In genomic region chr2:241223211-241224067, GRCh38 we compare ENCODE assay signal across 12 cellular contexts. TPM values are rescaled to one million over a fixed set of nuclear protein-coding genes. Genes with fewer than 3 reads are reported as not detected.
A peak's percentile ranks its signal among the peaks of the same experiment; 100 is the strongest.
DNase-seq lines count a peak whose midpoint lies in the region; TF ChIP-seq lines count a peak whose summit lies in the region.
"Had no signal": no experiment of that assay in that cellular context is flagged by ENCODE, and none has a peak within 500 bp of the region (broad histone marks: within the 10 kb centered on the region; RNA-seq: fewer than 3 reads in every experiment).

No MANE protein-coding gene starts in this region.

- no peak overlapping the region for H3K4me2 ChIP-seq in neuronal stem cell (ENCODE audit: insufficient read depth, low read length, poor library complexity, severe bottlenecking)

- peaks cover 0 to 2% of the 10 kb centered on the region in 2 donors for H3K9me3 ChIP-seq in neuronal stem cell (replicated peaks in 1 of 2; ENCODE audit: control insufficient read depth in 2 of 2, insufficient read depth in 1 of 2, low read depth in 1 of 2, low read length in 2 of 2)
- H3K9me3 ChIP-seq in tibial artery, result no peaks in the 10 kb centered on the region

- H2BK15ac ChIP-seq in neuronal stem cell (ENCODE audit: low read length), result no peak overlapping the region

- peak overlapping the region; percentile 77 for H3K9ac ChIP-seq in neuronal stem cell (ENCODE audit: low read depth, low read length, poor library complexity)

- H2BK120ac ChIP-seq in neuronal stem cell (ENCODE audit: low read depth, low read length), result no peak overlapping the region

- peak overlapping the region; percentile 40 for H2AK5ac ChIP-seq in neuronal stem cell (ENCODE audit: low read depth, low read length)

- peaks cover 5% of the 10 kb centered on the region for H3K79me1 ChIP-seq in neuronal stem cell (ENCODE audit: low read depth, low read length)

- no peak overlapping the region for H2BK5ac ChIP-seq in neuronal stem cell (ENCODE audit: low read length)

- H2BK12ac ChIP-seq in neuronal stem cell (ENCODE audit: low read length), result no peak overlapping the region

- H3K27me3 ChIP-seq in neuronal stem cell (ENCODE audit: control insufficient read depth in 3 of 3, insufficient read depth in 3 of 3, low read depth in 1 of 3, low read length in 3 of 3) (no peaks in the 10 kb centered on the region), tibial artery (no peaks in the 10 kb centered on the region)

- intact Hi-C loops in tibial artery (cut with DNase I; ENCODE audit: low total_unique reads), result no loop called here

- H4K91ac ChIP-seq in neuronal stem cell (ENCODE audit: low read depth, low read length, poor library complexity), result no peak overlapping the region

- peak overlapping the region; percentile 43 for H4K8ac ChIP-seq in neuronal stem cell (ENCODE audit: low read depth, low read length)

- H2AFZ ChIP-seq in neuronal stem cell (ENCODE audit: low read length), result no peak overlapping the region

- no peak overlapping the region for H3K4ac ChIP-seq in neuronal stem cell (ENCODE audit: low read length)

- H3K4me3 ChIP-seq in NB4 (ENCODE audit: low read depth, low read length) (no peak overlapping the region), epithelial cell of esophagus (ENCODE audit: low read length) (no peak overlapping the region), neuronal stem cell (ENCODE audit: low read length in 2 of 2) (no peak overlapping the region), tibial artery (no peak overlapping the region)

- TF ChIP-seq POLR2A in NB4 (IDR thresholded peaks at IDR 0.05; ENCODE audit: extremely low read depth, insufficient read length), result no peak

- WGBS in neuronal stem cell (ENCODE audit: extremely low coverage in 2 of 2, insufficient read length in 2 of 2, insufficient replicate concordance in 1 of 2), 2 donors, result no CpG with 5 or more reads among the region's 25 CpGs

- peak overlapping the region; percentile 55 for H3K23ac ChIP-seq in neuronal stem cell (ENCODE audit: low read depth, low read length, poor library complexity)

- H3K18ac ChIP-seq in neuronal stem cell (ENCODE audit: low read length), result peak overlapping the region; percentile 41

- DNase-seq in Daoy (ENCODE audit: low read depth), result peak; percentile 35
- DNase-seq in NB4 (ENCODE audit: low read depth), result peak; percentile 36
- peak; percentile 41 for DNase-seq in epithelial cell of esophagus (ENCODE audit: low read depth)
- no peak for DNase-seq in neuronal stem cell (ENCODE audit: low spot score)
- no peak for DNase-seq in NCI-H748 treated with DMSO at 0.1 percent for 48 hours (lab: John Stamatoyannopoulos, UW)
- no peak for DNase-seq in NCI-H128 (lab: John Stamatoyannopoulos, UW; ENCODE audit: unreplicated experiment)
- no peak for DNase-seq in stimulated activated naive CD4-positive, alpha-beta T cell treated with Interleukin-2 at 50 U/mL for 16 hours (lab: John Stamatoyannopoulos, UW)
- no peak for DNase-seq in tibial artery
- DNase-seq: activated CD4-positive, alpha-beta T cell treated with anti-CD3 and anti-CD28 coated beads for 1 hour; DMS153; NCI-H1930; stimulated activated CD4-positive, alpha-beta T cell treated with anti-CD3 and anti-CD28 coated beads, Interleukin-4, amount 100 ng/mL, for 1 hour had no signal

- H3K36me3 ChIP-seq in neuronal stem cell (replicated peaks in 1 of 2; ENCODE audit: control insufficient read depth in 2 of 2, insufficient read depth in 2 of 2, low read length in 2 of 2) (peaks cover 21 to 28% of the 10 kb centered on the region in 2 donors), tibial artery (peaks cover 19 to 35% (median 29%) of the 10 kb centered on the region in 3 donors)

- no peak for TF ChIP-seq CTCF in NB4 (IDR thresholded peaks at IDR 0.05; ENCODE audit: low read depth, low read length)
- TF ChIP-seq CTCF in epithelial cell of esophagus (IDR thresholded peaks at IDR 0.05; ENCODE audit: insufficient read depth, low read depth, low read length, missing control alignments), result no peak
- TF ChIP-seq CTCF in tibial artery (IDR thresholded peaks at IDR 0.05), result no peak

- H3K14ac ChIP-seq in neuronal stem cell (ENCODE audit: low read length), result peak overlapping the region; percentile 82

- H3K4me1 ChIP-seq in neuronal stem cell (ENCODE audit: control insufficient read depth in 2 of 2, insufficient read depth in 1 of 2, low read depth in 1 of 2, low read length in 2 of 2) (peaks cover 7 to 8% of the 10 kb centered on the region in 2 donors), tibial artery (peaks cover 0 to 14% (median 7%) of the 10 kb centered on the region in 4 donors)

- no peak overlapping the region for H3K27ac ChIP-seq in neuronal stem cell (replicated peaks; ENCODE audit: low read length)
- H3K27ac ChIP-seq in tibial artery, result no peak overlapping the region

RNA-seq across cellular contexts. Expression of gene ANO7, which starts 35.0 kb away (rescaled TPM):
- total RNA-seq in Daoy (2014; rRNA removed; shearing (Covaris generic)), result 0.69 TPM in 1 of 2 replicates, not detected in the other
- polyA plus RNA-seq in neuronal stem cell (2013, experiment 1 of 2), result 1.3 TPM
- polyA plus RNA-seq in neuronal stem cell (2013, experiment 2 of 2), result 1.4 TPM

Comparison
In these comparisons a context has a peak if more than half of its experiments do, and no peak if none do; other contexts are left out.
1. DNase-seq: peak in Daoy (single experiment), NB4 (single experiment) and epithelial cell of esophagus (single experiment); none in neuronal stem cell (single experiment), NCI-H748 treated with DMSO at 0.1 percent for 48 hours (single experiment), NCI-H128 (single experiment), stimulated activated naive CD4-positive, alpha-beta T cell treated with Interleukin-2 at 50 U/mL for 16 hours (single experiment) and tibial artery (0 of 2).